8 cellular contexts compared by ENCODE assay signal in genomic region chr2:219041252-219041651, GRCh38. TPM values are rescaled to one million over a fixed set of nuclear protein-coding genes. Genes with fewer than 3 reads are reported as not detected.
A peak's percentile ranks its signal among the peaks of the same experiment; 100 is the strongest.
DNase-seq lines count a peak whose midpoint lies in the region; ATAC-seq and TF ChIP-seq lines count a peak whose summit lies in the region.

A gene with protein sequence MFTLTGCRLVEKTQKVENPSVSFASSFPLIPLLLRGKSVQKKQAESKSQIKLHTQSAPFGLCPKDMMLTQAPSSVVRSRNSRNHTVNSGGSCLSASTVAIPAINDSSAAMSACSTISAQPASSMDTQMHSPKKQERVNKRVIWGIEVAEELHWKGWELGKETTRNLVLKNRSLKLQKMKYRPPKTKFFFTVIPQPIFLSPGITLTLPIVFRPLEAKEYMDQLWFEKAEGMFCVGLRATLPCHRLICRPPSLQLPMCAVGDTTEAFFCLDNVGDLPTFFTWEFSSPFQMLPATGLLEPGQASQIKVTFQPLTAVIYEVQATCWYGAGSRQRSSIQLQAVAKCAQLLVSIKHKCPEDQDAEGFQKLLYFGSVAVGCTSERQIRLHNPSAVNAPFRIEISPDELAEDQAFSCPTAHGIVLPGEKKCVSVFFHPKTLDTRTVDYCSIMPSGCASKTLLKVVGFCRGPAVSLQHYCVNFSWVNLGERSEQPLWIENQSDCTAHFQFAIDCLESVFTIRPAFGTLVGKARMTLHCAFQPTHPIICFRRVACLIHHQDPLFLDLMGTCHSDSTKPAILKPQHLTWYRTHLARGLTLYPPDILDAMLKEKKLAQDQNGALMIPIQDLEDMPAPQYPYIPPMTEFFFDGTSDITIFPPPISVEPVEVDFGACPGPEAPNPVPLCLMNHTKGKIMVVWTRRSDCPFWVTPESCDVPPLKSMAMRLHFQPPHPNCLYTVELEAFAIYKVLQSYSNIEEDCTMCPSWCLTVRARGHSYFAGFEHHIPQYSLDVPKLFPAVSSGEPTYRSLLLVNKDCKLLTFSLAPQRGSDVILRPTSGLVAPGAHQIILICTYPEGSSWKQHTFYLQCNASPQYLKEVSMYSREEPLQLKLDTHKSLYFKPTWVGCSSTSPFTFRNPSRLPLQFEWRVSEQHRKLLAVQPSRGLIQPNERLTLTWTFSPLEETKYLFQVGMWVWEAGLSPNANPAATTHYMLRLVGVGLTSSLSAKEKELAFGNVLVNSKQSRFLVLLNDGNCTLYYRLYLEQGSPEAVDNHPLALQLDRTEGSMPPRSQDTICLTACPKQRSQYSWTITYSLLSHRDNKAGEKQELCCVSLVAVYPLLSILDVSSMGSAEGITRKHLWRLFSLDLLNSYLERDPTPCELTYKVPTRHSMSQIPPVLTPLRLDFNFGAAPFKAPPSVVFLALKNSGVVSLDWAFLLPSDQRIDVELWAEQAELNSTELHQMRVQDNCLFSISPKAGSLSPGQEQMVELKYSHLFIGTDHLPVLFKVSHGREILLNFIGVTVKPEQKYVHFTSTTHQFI (N-terminal part only) (minus strand): TSS chr2:219041516. CDS start chr2:219039048, 2,468 bp downstream.

- peaks cover 10 to 16% (median 12%) of the 10 kb centered on the region in 3 donors for H3K4me1 Mint-ChIP-seq in T-cell

- peak within 1 kb of the TSS; percentile 48 to 59 (median 50) for H3K4me3 Mint-ChIP-seq in T-cell

- H3K4me1 ChIP-seq in neuron (ENCODE audit: insufficient read depth, low read length) = peaks cover 9% of the 10 kb centered on the region

- H3K9me3 Mint-ChIP-seq in T-cell = no peaks in the 10 kb centered on the region

- DNase-seq in stimulated activated CD4-positive, alpha-beta T cell treated with anti-CD3 and anti-CD28 coated beads, Interleukin-1b, Interleukin-23, amount 100 ng/mL, for 48 hours = peak; percentile 40
- no peak for DNase-seq in stimulated activated CD4-positive, alpha-beta T cell treated with anti-CD3 and anti-CD28 coated beads, Interleukin-12 subunit alpha, Interleukin-12 subunit beta, amount 100 ng/mL, for 4 hours
- DNase-seq in T-cell = peak in 6 of 34 experiments; percentile 23 to 38 (median 30)
- peak; percentile 68 for DNase-seq in epithelial cell of esophagus (ENCODE audit: low read depth)
- DNase-seq in NAMALWA (ENCODE audit: low spot score) = no peak
- DNase-seq in GM20000 (ENCODE audit: low spot score) = no peak

- no peak for TF ChIP-seq CTCF in epithelial cell of esophagus (IDR thresholded peaks at IDR 0.05; ENCODE audit: insufficient read depth, low read depth, low read length, missing control alignments)
- TF ChIP-seq CTCF in GM20000 (IDR thresholded peaks at IDR 0.05; ENCODE audit: extremely low read depth, missing control alignments) = no peak

- POLR2A ChIA-PET in T-cell (lab: Charles Lee) = interaction anchor here in 1 of 2 donors (0.6 kb wide), 1 partner anchor 458 kb away, joined by 4 read pairs; no protein-coding TSS in a partner anchor

- H3K36me3 Mint-ChIP-seq in T-cell = no peaks in the 10 kb centered on the region

- H3K4me3 ChIP-seq in epithelial cell of esophagus (ENCODE audit: low read length) (peak within 1 kb of the TSS; percentile 49), neuron (ENCODE audit: low read length) (peak within 1 kb of the TSS; percentile 87)

- no peak within 1 kb of the TSS for H3K27ac Mint-ChIP-seq in T-cell

- H2AFZ ChIP-seq in neuron (ENCODE audit: low read depth, low read length) = peak within 1 kb of the TSS; percentile 75

- CTCF ChIA-PET in T-cell (lab: Charles Lee) = interaction anchor here (1.0 to 1.3 kb wide), 3 partner anchors 11 to 13 kb away, joined by 3 to 5 read pairs (median 3); no protein-coding TSS in a partner anchor

- H3K27me3 Mint-ChIP-seq in T-cell = peaks cover 48 to 76% of the 10 kb centered on the region in 2 donors

- H3K27me3 ChIP-seq in neuron (ENCODE audit: insufficient read depth, low read length) = peaks cover 3% of the 10 kb centered on the region

- no peaks in the 10 kb centered on the region for H3K36me3 ChIP-seq in neuron (ENCODE audit: insufficient read depth, low read length)

- peak; percentile 45 to 73 (median 56) for ATAC-seq in T-cell (replicated peaks in 1 of 4)
- no peak for ATAC-seq in HG03095 (IDR thresholded peaks at IDR 0.05; ENCODE audit: unreplicated experiment)

- no peaks in the 10 kb centered on the region for H3K9me3 ChIP-seq in neuron (ENCODE audit: low read length)

RNA-seq across cellular contexts. Expression of the gene that starts here (rescaled TPM):
- total RNA-seq in T-cell = under 1 TPM in 1 of 5 donors, not detected in 4; 0.16 TPM

Comparison
In these comparisons a context has a peak if more than half of its experiments do, and no peak if none do; other contexts are left out.
1. DNase-seq: peak in stimulated activated CD4-positive, alpha-beta T cell treated with anti-CD3 and anti-CD28 coated beads, Interleukin-1b, Interleukin-23, amount 100 ng/mL, for 48 hours (single experiment) and epithelial cell of esophagus (single experiment); none in stimulated activated CD4-positive, alpha-beta T cell treated with anti-CD3 and anti-CD28 coated beads, Interleukin-12 subunit alpha, Interleukin-12 subunit beta, amount 100 ng/mL, for 4 hours (single experiment), NAMALWA (single experiment) and GM20000 (single experiment).
2. Peak in ATAC-seq in T-cell; RNA of the gene not detected or under 1 TPM.